ENCODE assay signal across 14 cellular contexts in the genomic region with DNA sequence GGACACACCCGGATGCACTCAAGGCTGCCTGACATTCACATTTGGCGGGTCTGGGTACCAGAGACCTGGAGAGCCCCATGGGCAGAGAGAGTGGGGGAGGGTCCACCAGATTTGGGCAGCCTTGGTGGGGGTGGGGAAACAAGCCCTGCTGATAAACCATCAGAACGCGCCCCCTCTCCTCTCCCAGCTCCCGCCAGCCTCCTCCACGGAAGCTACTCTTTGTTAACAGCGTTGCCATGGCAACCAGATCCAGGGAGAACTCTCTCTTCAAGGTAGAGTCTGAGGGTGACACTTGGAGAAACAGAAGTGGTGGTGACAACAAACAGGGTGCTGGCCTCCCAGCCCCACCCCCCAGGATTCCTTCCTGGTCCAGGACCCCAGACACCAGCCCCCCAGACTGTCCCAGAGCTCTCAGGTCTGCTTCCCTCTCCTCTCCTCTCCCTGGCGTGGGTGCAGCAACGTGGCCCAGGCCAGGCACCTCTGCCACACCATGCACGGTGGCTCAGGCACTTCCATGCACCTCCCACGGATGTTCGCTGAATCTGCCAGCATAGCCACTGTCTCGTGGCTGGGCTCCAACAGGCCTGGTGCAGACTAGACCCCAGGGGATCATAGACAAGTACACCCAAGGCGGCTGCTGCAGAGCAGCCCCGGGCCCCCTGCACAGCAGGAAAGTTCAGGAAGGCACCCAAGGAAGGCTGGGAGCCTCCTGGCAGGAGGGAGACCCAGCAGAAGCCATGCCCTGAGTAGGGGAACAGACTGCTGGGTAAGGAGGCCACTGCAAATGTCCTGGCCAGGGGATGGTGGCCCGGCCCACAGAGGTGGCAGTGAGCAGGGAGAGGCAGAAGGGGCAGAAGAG. TPM values are rescaled to one million over a fixed set of nuclear protein-coding genes. Genes with fewer than 3 reads are reported as not detected.
DNase-seq lines count a peak whose midpoint lies in the region; ATAC-seq and TF ChIP-seq lines count a peak whose summit lies in the region.
"Had no signal": no experiment of that assay in that cellular context is flagged by ENCODE, and none has a peak within 500 bp of the region (broad histone marks: within the 10 kb centered on the region; RNA-seq: fewer than 3 reads in every experiment).

No MANE protein-coding gene starts in this region.

- in situ Hi-C loops in HAP-1 (cut with MboI; ENCODE audit: low sequenced_read_pairs), result no loop called here

- H3K27me3 Mint-ChIP-seq in activated T-helper 17 cell treated with anti-CD3 and anti-CD28 coated beads, Interleukin-2, amount 50 U/mL, for 72 hours, result peaks cover 3% of the 10 kb centered on the region
- H3K27me3 Mint-ChIP-seq in neural crest cell (ENCODE audit: low read depth), result peaks cover 43% of the 10 kb centered on the region

- no peak for ATAC-seq in activated T-helper 17 cell treated with anti-CD3 and anti-CD28 coated beads, Interleukin-2, amount 50 U/mL, for 72 hours (replicated peaks)
- ATAC-seq in GM19023 (IDR thresholded peaks at IDR 0.05; ENCODE audit: unreplicated experiment), result no peak

- DNase-seq in DMS79 treated with DMSO at 0.1 percent for 48 hours (lab: John Stamatoyannopoulos, UW) (peak; percentile 14), DMS79 (lab: John Stamatoyannopoulos, UW) (no peak), HAP-1 (ENCODE audit: low spot score in 2 of 2) (peak; percentile 14 to 63), neural crest cell (ENCODE audit: low read depth, low spot score) (peak; percentile 43), cortex of kidney (lab: John Stamatoyannopoulos, UW) (no peak), germinal center (ENCODE audit: low spot score) (no peak)
- DNase-seq: activated CD4-positive, alpha-beta T cell treated with anti-CD3 and anti-CD28 coated beads for 1 hour; activated gamma-delta T cell; DMS153; NCI-H82 had no signal

- H3K27me3 ChIP-seq in HAP-1 (ENCODE audit: low read depth), result peaks cover 20% of the 10 kb centered on the region

- no peak overlapping the region for H3K4me3 ChIP-seq in HAP-1
- H3K4me3 ChIP-seq: thoracic aorta had no signal

- no peak for TF ChIP-seq CTCF in neural crest cell (conservative IDR thresholded peaks at IDR 0.05)

- H3K27ac Mint-ChIP-seq in activated T-helper 17 cell treated with anti-CD3 and anti-CD28 coated beads, Interleukin-2, amount 50 U/mL, for 72 hours, result peak overlapping the region; percentile 58
- H3K27ac Mint-ChIP-seq in neural crest cell (ENCODE audit: unreplicated experiment), result no peak overlapping the region

- no peaks in the 10 kb centered on the region for H3K36me3 ChIP-seq in HAP-1 (replicated peaks)
- H3K36me3 ChIP-seq: thoracic aorta had no signal

- H3K4me3 Mint-ChIP-seq in activated T-helper 17 cell treated with anti-CD3 and anti-CD28 coated beads, Interleukin-2, amount 50 U/mL, for 72 hours, result no peak overlapping the region
- H3K4me3 Mint-ChIP-seq in neural crest cell, result no peak overlapping the region

- H3K9me3 ChIP-seq in HAP-1, result no peaks in the 10 kb centered on the region
- H3K9me3 ChIP-seq: thoracic aorta had no signal

- H3K4me1 ChIP-seq in HAP-1, result no peaks in the 10 kb centered on the region

- H3K36me3 Mint-ChIP-seq in activated T-helper 17 cell treated with anti-CD3 and anti-CD28 coated beads, Interleukin-2, amount 50 U/mL, for 72 hours (ENCODE audit: low read depth), result no peaks in the 10 kb centered on the region
- no peaks in the 10 kb centered on the region for H3K36me3 Mint-ChIP-seq in neural crest cell (ENCODE audit: low read depth)

- H3K4me1 Mint-ChIP-seq in activated T-helper 17 cell treated with anti-CD3 and anti-CD28 coated beads, Interleukin-2, amount 50 U/mL, for 72 hours, result peaks cover 11% of the 10 kb centered on the region
- peaks cover 4% of the 10 kb centered on the region for H3K4me1 Mint-ChIP-seq in neural crest cell

- H3K9me3 Mint-ChIP-seq in activated T-helper 17 cell treated with anti-CD3 and anti-CD28 coated beads, Interleukin-2, amount 50 U/mL, for 72 hours, result no peaks in the 10 kb centered on the region
- H3K9me3 Mint-ChIP-seq in neural crest cell, result no peaks in the 10 kb centered on the region

RNA-seq across cellular contexts. Expression of a gene that starts 4.6 kb away (rescaled TPM):
- 1 to 10 TPM; 2.1 to 2.5 TPM for total RNA-seq in activated T-helper 17 cell treated with anti-CD3 and anti-CD28 coated beads, Interleukin-2, amount 50 U/mL, for 72 hours
- total RNA-seq in neural crest cell, result 1.0 and 1.3 TPM in 2 replicates
- total RNA-seq: A172, thoracic aorta had no signal

Comparison
In these comparisons a context has a peak if more than half of its experiments do, and no peak if none do; other contexts are left out.
1. DNase-seq: peak in DMS79 treated with DMSO at 0.1 percent for 48 hours (single experiment), HAP-1 (2 of 2) and neural crest cell (single experiment); none in DMS79 (single experiment), cortex of kidney (single experiment) and germinal center (single experiment).